In genomic region chr2:195697681-195698220, GRCh38 we compare ENCODE assay signal across 29 cellular contexts.
"Had no signal": no experiment of that assay in that cellular context is flagged by ENCODE, and none has a peak within 500 bp of the region (broad histone marks: within the 10 kb centered on the region; RNA-seq: fewer than 3 reads in every experiment).

No MANE protein-coding gene starts in this region.

- H3K27ac ChIP-seq: adrenal gland, body of pancreas, colonic mucosa, dorsolateral prefrontal cortex, ovary, prostate gland, skin epidermis, upper lobe of left lung, vagina had no signal

- ATAC-seq: activated T-cell treated with anti-CD3 and anti-CD28 coated beads, Interleukin-2, amount 50 U/mL, for 72 hours; body of pancreas; left cardiac atrium; left ventricle myocardium superior; sciatic nerve; stimulated activated effector memory CD8-positive, alpha-beta T cell treated with anti-CD3 and anti-CD28 coated beads, Interleukin-12 subunit alpha, Interleukin-12 subunit beta, amount 100 ng/mL, for 72 hours; stimulated activated naive CD8-positive, alpha-beta T cell treated with anti-CD3 and anti-CD28 coated beads, Interleukin-15, amount 100 ng/mL, for 72 hours had no signal

- FAIRE-seq: keratinocyte had no signal

- H3K27me3 ChIP-seq: adrenal gland, body of pancreas, colonic mucosa, dorsolateral prefrontal cortex, ovary, upper lobe of left lung, vagina had no signal

- H3K4me1 ChIP-seq: body of pancreas, colonic mucosa, prostate gland, upper lobe of left lung, vagina had no signal

- DNase-seq: activated CD4-positive, alpha-beta T cell treated with anti-CD3 and anti-CD28 coated beads for 4 hours; activated CD4-positive, alpha-beta T cell treated with anti-CD3 and anti-CD28 coated beads, Interleukin-2, amount 50 U/mL, for 4 hours; activated effector memory CD4-positive, alpha-beta T cell treated with anti-CD3 and anti-CD28 coated beads, Interleukin-2, amount 50 U/mL, for 16 hours; activated naive CD4-positive, alpha-beta T cell treated with anti-CD3 and anti-CD28 coated beads for 36 hours; activated naive CD8-positive, alpha-beta T cell treated with anti-CD3 and anti-CD28 coated beads for 36 hours; activated T-cell treated with anti-CD3 and anti-CD28 coated beads for 4 hours; activated T-cell treated with anti-CD3 and anti-CD28 coated beads, Interleukin-2, amount 50 U/mL, for 72 hours; adrenal gland; aorta; body of pancreas; colonic mucosa; dorsolateral prefrontal cortex; effector memory CD4-positive, alpha-beta T cell; head of caudate nucleus; hippocampal formation; left cardiac atrium; left ventricle myocardium superior; ovary; retina; stimulated activated CD4-positive, alpha-beta T cell treated with anti-CD3 and anti-CD28 coated beads, Interleukin-4, amount 100 ng/mL, for 24 hours; stimulated activated naive CD8-positive, alpha-beta T cell treated with anti-CD3 and anti-CD28 coated beads, Interleukin-15, amount 100 ng/mL, for 72 hours; substantia nigra; upper lobe of left lung had no signal
